8 cellular contexts compared by ENCODE assay signal in the genomic region with DNA sequence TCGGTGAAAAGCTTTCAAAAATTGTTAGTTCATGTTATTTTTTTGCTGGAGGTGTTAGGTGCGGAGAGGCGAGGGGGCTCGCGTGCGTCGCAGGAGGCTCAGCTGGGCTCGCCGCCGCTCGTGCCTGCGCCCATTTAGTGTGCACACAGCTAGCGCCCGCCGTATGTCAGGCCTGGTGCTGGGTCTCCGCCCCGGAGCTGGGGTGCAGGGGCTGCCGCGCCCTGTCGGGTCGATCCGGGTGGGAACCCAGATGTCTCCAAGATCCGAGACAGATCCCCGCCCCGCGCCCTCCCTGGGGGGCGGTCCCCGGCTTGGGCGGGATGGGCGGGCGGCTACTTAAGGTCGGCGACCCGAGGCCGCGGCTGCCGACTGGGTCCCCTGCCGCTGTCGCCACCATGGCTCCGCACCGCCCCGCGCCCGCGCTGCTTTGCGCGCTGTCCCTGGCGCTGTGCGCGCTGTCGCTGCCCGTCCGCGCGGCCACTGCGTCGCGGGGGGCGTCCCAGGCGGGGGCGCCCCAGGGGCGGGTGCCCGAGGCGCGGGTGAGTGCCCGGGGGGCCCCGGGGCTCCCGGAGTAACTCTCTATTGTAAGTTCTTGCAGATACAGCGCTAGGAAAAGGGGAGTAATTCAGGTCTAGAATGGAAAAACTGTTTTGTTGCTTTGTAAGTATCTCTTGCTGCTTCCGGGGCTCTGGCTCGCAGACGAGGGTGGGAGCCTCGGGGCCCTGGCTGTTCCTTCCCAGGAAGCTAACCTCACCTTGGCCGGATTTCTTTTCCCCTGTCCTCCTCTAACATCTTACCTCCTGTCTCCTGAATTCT. TPM values are rescaled to one million over a fixed set of nuclear protein-coding genes. Genes with fewer than 3 reads are reported as not detected.
DNase-seq lines count a peak whose midpoint lies in the region; ATAC-seq and TF ChIP-seq lines count a peak whose summit lies in the region.

No MANE protein-coding gene starts in this region.

- TF ChIP-seq EP300 in esophagus muscularis mucosa (IDR thresholded peaks at IDR 0.05) = no peak

- peak overlapping the region; percentile 61 to 80 (median 74) for H3K9ac ChIP-seq in BLaER1 treated with 17β-estradiol and CSF1 and Interleukin-3, amounts not matched to agents 10 nM and 100 nM
- H3K9ac ChIP-seq in mucosa of rectum (ENCODE audit: low read depth in 1 of 2, low read length in 2 of 2) = peak overlapping the region; percentile 47 to 79

- peak; percentile 11 for TF ChIP-seq POLR2A in esophagus muscularis mucosa (IDR thresholded peaks at IDR 0.05; ENCODE audit: low read depth)

- peak; percentile 71 for ATAC-seq in GM23338
- peak; percentile 67 for ATAC-seq in activated B cell treated with CpG ODN at 0.5 μM for 24 hours (ENCODE audit: low read depth)
- ATAC-seq in GM19452 (IDR thresholded peaks at IDR 0.05; ENCODE audit: unreplicated experiment) = no peak

- POLR2A ChIA-PET in activated B cell treated with CpG ODN at 0.5 μM for 24 hours (lab: Charles Lee) = interaction anchor here (1.1 to 1.6 kb wide), 2 partner anchors 12 to 31 kb away, joined by 3 to 5 read pairs; a partner anchor contains a TSS

- peak overlapping the region; percentile 90 for H2AFZ ChIP-seq in GM23338

- H3K79me2 ChIP-seq in GM23338 (replicated peaks; ENCODE audit: insufficient read depth) = no peaks in the 10 kb centered on the region

- H3K27me3 Mint-ChIP-seq in GM23338 (ENCODE audit: insufficient read depth, low read depth, poor library complexity) = peaks cover 14% of the 10 kb centered on the region
- peaks cover 5% of the 10 kb centered on the region for H3K27me3 Mint-ChIP-seq in activated B cell treated with CpG ODN at 0.5 μM for 24 hours
- H3K27me3 Mint-ChIP-seq in type B pancreatic cell = peaks cover 10% of the 10 kb centered on the region

- intact Hi-C loops in activated B cell treated with CpG ODN at 0.5 μM for 24 hours (cut with micrococcal nuclease) = loop anchor here (5.0 kb wide), 1 partner anchor 87 kb away; no protein-coding TSS in a partner anchor
- intact Hi-C loops in esophagus muscularis mucosa (cut with DNase I) = no loop called here

- H3K4me3 ChIP-seq in BLaER1 treated with 17β-estradiol and CSF1 and Interleukin-3, amounts not matched to agents 10 nM and 100 nM = peak overlapping the region; percentile 51 to 76 (median 67)
- H3K4me3 ChIP-seq in GM23338 (peak overlapping the region; percentile 70), esophagus muscularis mucosa (peak overlapping the region; percentile 61 to 76 (median 70)), mucosa of rectum (ENCODE audit: low read length in 2 of 2) (peak overlapping the region; percentile 72 to 74)

- TF ChIP-seq CTCF in GM23338 (conservative IDR thresholded peaks at IDR 0.05; ENCODE audit: low read depth in 2 of 2) (0 out of 4 replicates have a peak, but pooled peaks of 1 of the 2 experiments have one; percentile 1), activated B cell treated with CpG ODN at 0.5 μM for 24 hours (IDR thresholded peaks at IDR 0.05) (no peak), esophagus muscularis mucosa (IDR thresholded peaks at IDR 0.05) (peak in 1 of 3 experiments; percentile 14), type B pancreatic cell (conservative IDR thresholded peaks at IDR 0.05) (no peak)

- CTCF ChIA-PET in activated B cell treated with CpG ODN at 0.5 μM for 24 hours (lab: Charles Lee) = interaction anchor here (1.5 kb wide), 1 partner anchor 20 kb away, joined by 9 read pairs; no protein-coding TSS in a partner anchor

- DNase-seq in GM23338 (ENCODE audit: low spot score) (peak; percentile 47), activated B cell treated with CpG ODN at 0.5 μM for 24 hours (peak; percentile 49), esophagus muscularis mucosa (ENCODE audit: extremely low spot score) (no peak), type B pancreatic cell (ENCODE audit: extremely low spot score, unreplicated experiment) (no peak), cerebellar nuclear complex (lab: John Stamatoyannopoulos, UW) (no peak)

- H3K4me2 ChIP-seq in BLaER1 treated with 17β-estradiol and CSF1 and Interleukin-3, amounts not matched to agents 10 nM and 100 nM = peak overlapping the region; percentile 90 to 99 (median 96)
- H3K4me2 ChIP-seq in GM23338 = peak overlapping the region; percentile 94

- H4K20me1 ChIP-seq in BLaER1 treated with 17β-estradiol and CSF1 and Interleukin-3, amounts not matched to agents 10 nM and 100 nM = peaks cover 0 to 89% (median 0%) of the 10 kb centered on the region in 11 experiments; a peak in 5 of 22 replicates
- H4K20me1 ChIP-seq in GM23338 (replicated peaks; ENCODE audit: insufficient read depth) = no peaks in the 10 kb centered on the region; the same call in 1 of the 2 replicates

- H3K36me3 ChIP-seq in BLaER1 treated with 17β-estradiol and CSF1 and Interleukin-3, amounts not matched to agents 10 nM and 100 nM = peaks cover 12 to 57% (median 21%) of the 10 kb centered on the region in 11 experiments; a peak in 16 of 22 replicates
- H3K36me3 ChIP-seq in GM23338 (ENCODE audit: insufficient read depth) (no peaks in the 10 kb centered on the region), esophagus muscularis mucosa (peaks cover 28 to 35% (median 33%) of the 10 kb centered on the region in 4 donors), mucosa of rectum (ENCODE audit: control insufficient read depth in 2 of 2, insufficient read depth in 2 of 2, low read length in 2 of 2) (peaks cover 28 to 34% of the 10 kb centered on the region in 2 donors)

- H3K36me3 Mint-ChIP-seq in GM23338 (ENCODE audit: low read depth) = peaks cover 6% of the 10 kb centered on the region; the same call in 1 of the 3 replicates
- H3K36me3 Mint-ChIP-seq in activated B cell treated with CpG ODN at 0.5 μM for 24 hours (ENCODE audit: low read depth) = peaks cover 16% of the 10 kb centered on the region
- peaks cover 6% of the 10 kb centered on the region for H3K36me3 Mint-ChIP-seq in type B pancreatic cell

- H3F3A ChIP-seq in GM23338 (replicated peaks; ENCODE audit: low read depth) = 0 out of 2 replicates have a peak, but pooled peaks cover 8% of the 10 kb centered on the region

- peak overlapping the region in 10 of 11 experiments; percentile 19 to 64 (median 49); a peak in 19 of 22 replicates for H3K27ac ChIP-seq in BLaER1 treated with 17β-estradiol and CSF1 and Interleukin-3, amounts not matched to agents 10 nM and 100 nM
- H3K27ac ChIP-seq in GM23338 (ENCODE audit: low read depth) (no peak overlapping the region), esophagus muscularis mucosa (replicated peaks in 1 of 4) (peak overlapping the region; percentile 93 to 99 (median 95)), mucosa of rectum (ENCODE audit: low read depth in 2 of 2, low read length in 2 of 2) (peak overlapping the region; percentile 86 to 88)

- WGBS in esophagus muscularis mucosa = 5% methylated on average over 23 of the region's 74 CpGs

- H3K9me2 ChIP-seq in GM23338 (ENCODE audit: insufficient read depth) = no peaks in the 10 kb centered on the region

- H3K27ac Mint-ChIP-seq in GM23338 (no peak overlapping the region), activated B cell treated with CpG ODN at 0.5 μM for 24 hours (no peak overlapping the region), type B pancreatic cell (peak overlapping the region; percentile 52)

- no peaks in the 10 kb centered on the region for H3K9me3 ChIP-seq in BLaER1 treated with 17β-estradiol and CSF1 and Interleukin-3, amounts not matched to agents 10 nM and 100 nM (replicated peaks in 1 of 11)
- H3K9me3 ChIP-seq in esophagus muscularis mucosa = no peaks in the 10 kb centered on the region
- H3K9me3 ChIP-seq in mucosa of rectum (ENCODE audit: control insufficient read depth in 2 of 2, low read length in 2 of 2) = no peaks in the 10 kb centered on the region

- peak overlapping the region; percentile 72 for H3K4me3 Mint-ChIP-seq in GM23338
- H3K4me3 Mint-ChIP-seq in activated B cell treated with CpG ODN at 0.5 μM for 24 hours = peak overlapping the region; percentile 88
- H3K4me3 Mint-ChIP-seq in type B pancreatic cell = peak overlapping the region; percentile 90

- H3K4me1 ChIP-seq in BLaER1 treated with 17β-estradiol and CSF1 and Interleukin-3, amounts not matched to agents 10 nM and 100 nM = peaks cover 39 to 71% (median 48%) of the 10 kb centered on the region in 10 experiments
- peaks cover 16% of the 10 kb centered on the region for H3K4me1 ChIP-seq in GM23338 (ENCODE audit: insufficient read depth)
- peaks cover 79 to 96% (median 93%) of the 10 kb centered on the region in 4 donors for H3K4me1 ChIP-seq in esophagus muscularis mucosa
- H3K4me1 ChIP-seq in mucosa of rectum (ENCODE audit: control insufficient read depth in 2 of 2, insufficient read depth in 2 of 2, low read length in 2 of 2) = peaks cover 42 to 66% of the 10 kb centered on the region in 2 donors

- H3K27me3 ChIP-seq in BLaER1 treated with 17β-estradiol and CSF1 and Interleukin-3, amounts not matched to agents 10 nM and 100 nM = peaks cover 0 to 11% (median 0%) of the 10 kb centered on the region in 11 experiments; a peak in 4 of 22 replicates
- H3K27me3 ChIP-seq in GM23338 (ENCODE audit: insufficient read depth) (peaks cover 26% of the 10 kb centered on the region), esophagus muscularis mucosa (no peaks in the 10 kb centered on the region), mucosa of rectum (ENCODE audit: control insufficient read depth in 2 of 2, insufficient read depth in 2 of 2, low read length in 2 of 2) (no peaks in the 10 kb centered on the region)

- H3K9me3 Mint-ChIP-seq in GM23338 = no peaks in the 10 kb centered on the region
- H3K9me3 Mint-ChIP-seq in activated B cell treated with CpG ODN at 0.5 μM for 24 hours = no peaks in the 10 kb centered on the region
- H3K9me3 Mint-ChIP-seq in type B pancreatic cell = no peaks in the 10 kb centered on the region

- H3K4me1 Mint-ChIP-seq in GM23338 (peaks cover 26% of the 10 kb centered on the region), activated B cell treated with CpG ODN at 0.5 μM for 24 hours (peaks cover 27% of the 10 kb centered on the region), type B pancreatic cell (ENCODE audit: unreplicated experiment) (peaks cover 47% of the 10 kb centered on the region)

TF ChIP-seq in GM23338, 12 proteins besides CTCF, POLR2A, EP300 and RAD21 (continues in another document):
- TF ChIP-seq EZH2phosphoT487 (IDR thresholded peaks at IDR 0.05; ENCODE audit: unreplicated experiment) (no peak), NANOG (IDR thresholded peaks at IDR 0.05; ENCODE audit: borderline replicate concordance) (no peak), ZNF331 (CRISPR knock-in tag; IDR thresholded peaks at IDR 0.05; ENCODE audit: low read depth) (no peak), STAT1 (IDR thresholded peaks at IDR 0.05; ENCODE audit: unreplicated experiment) (no peak), ZNF114 (CRISPR knock-in tag; IDR thresholded peaks at IDR 0.05) (no peak)

RNA-seq across cellular contexts. Expression of a gene that starts 31.7 kb away (rescaled TPM):
- 85.7 and 101 TPM in 2 replicates for total RNA-seq in GM23338 (2014; rRNA removed; shearing (Covaris generic))
- polyA plus RNA-seq in GM23338 (2016; fragmentation: Nextera tagmentation; extraction: Ambion mirVana) = 30.2 and 38.3 TPM in 2 replicates
- total RNA-seq in activated B cell treated with CpG ODN at 0.5 μM for 24 hours (21.9 and 26.5 TPM in 2 replicates), esophagus muscularis mucosa (1,000 to 10,000 TPM; 2,509 to 3,811 (median 3,170) TPM), type B pancreatic cell (ENCODE audit: low replicate concordance) (80.0 and 159 TPM in 2 replicates)

Comparison
In these comparisons a context has a peak if more than half of its experiments do, and no peak if none do; other contexts are left out.
1. DNase-seq: peak in GM23338 (single experiment) and activated B cell treated with CpG ODN at 0.5 μM for 24 hours (single experiment); none in esophagus muscularis mucosa (single experiment), type B pancreatic cell (single experiment) and cerebellar nuclear complex (0 of 2).
2. RNA of a gene that starts 31.7 kb away (total RNA-seq): 2,509 to 3,811 TPM in esophagus muscularis mucosa; 85.7 to 101 TPM in GM23338, 80.0 to 159 TPM in type B pancreatic cell and 21.9 to 26.5 TPM in activated B cell treated with CpG ODN at 0.5 μM for 24 hours; every median in the first group is over 10 times any median in the second.
3. Peak in every context shown above with its lines, with median percentiles within 50 percentile points of each other: H3K4me3 ChIP-seq and H3K4me3 Mint-ChIP-seq.